ENCODE assay signal across 10 cellular contexts in genomic region chr18:75213610-75214009, GRCh38. TPM values are rescaled to one million over a fixed set of nuclear protein-coding genes. Genes with fewer than 3 reads are reported as not detected.
DNase-seq lines count a peak whose midpoint lies in the region; ATAC-seq and TF ChIP-seq lines count a peak whose summit lies in the region.
"Had no signal": no experiment of that assay in that cellular context is flagged by ENCODE, and none has a peak within 500 bp of the region (broad histone marks: within the 10 kb centered on the region; RNA-seq: fewer than 3 reads in every experiment).

No MANE protein-coding gene starts in this region.

- no peaks in the 10 kb centered on the region for H3K9me3 Mint-ChIP-seq in activated T-helper 17 cell treated with anti-CD3 and anti-CD28 coated beads, Interleukin-2, amount 50 U/mL, for 72 hours

- H3K4me3 ChIP-seq in HEK293 (ENCODE audit: low read depth, low read length) = no peak overlapping the region

- no peaks in the 10 kb centered on the region for H3K27me3 Mint-ChIP-seq in activated T-helper 17 cell treated with anti-CD3 and anti-CD28 coated beads, Interleukin-2, amount 50 U/mL, for 72 hours

- CTCF ChIA-PET in HEK293 (lab: Yijun Ruan, JAX) = interaction anchor here (0.7 to 0.9 kb wide), 2 partner anchors 12 to 249 kb away, joined by 3 to 4 read pairs; no protein-coding TSS in a partner anchor

- TF ChIP-seq CTCF in HEK293 (tag by site-specific recombination; IDR thresholded peaks at IDR 0.05) = no peak

- H3K4me1 Mint-ChIP-seq in activated T-helper 17 cell treated with anti-CD3 and anti-CD28 coated beads, Interleukin-2, amount 50 U/mL, for 72 hours = peaks cover 28% of the 10 kb centered on the region

- no peak for ATAC-seq in activated T-helper 17 cell treated with anti-CD3 and anti-CD28 coated beads, Interleukin-2, amount 50 U/mL, for 72 hours (replicated peaks)
- ATAC-seq in HG03378 (IDR thresholded peaks at IDR 0.05; ENCODE audit: unreplicated experiment) (no peak), HG03460 (IDR thresholded peaks at IDR 0.05; ENCODE audit: unreplicated experiment) (no peak), GM18517 (IDR thresholded peaks at IDR 0.05; ENCODE audit: unreplicated experiment) (no peak)

- H3K27ac Mint-ChIP-seq in activated T-helper 17 cell treated with anti-CD3 and anti-CD28 coated beads, Interleukin-2, amount 50 U/mL, for 72 hours = peak overlapping the region; percentile 48

- POLR2A ChIA-PET in HEK293 (lab: Yijun Ruan, JAX) = no interaction called here

- H3K36me3 Mint-ChIP-seq in activated T-helper 17 cell treated with anti-CD3 and anti-CD28 coated beads, Interleukin-2, amount 50 U/mL, for 72 hours (ENCODE audit: low read depth) = peaks cover 12% of the 10 kb centered on the region

- no peaks in the 10 kb centered on the region for H3K36me3 ChIP-seq in HEK293 (ENCODE audit: control insufficient read depth in 2 of 2, insufficient read depth in 1 of 2, low read length in 2 of 2)

- peak overlapping the region; percentile 81 for H3K4me3 Mint-ChIP-seq in activated T-helper 17 cell treated with anti-CD3 and anti-CD28 coated beads, Interleukin-2, amount 50 U/mL, for 72 hours

- H3K27ac ChIP-seq in HEK293 (ENCODE audit: extremely low read depth, low read depth, low read length) = no peak overlapping the region; the same call in 1 of the 2 replicates

- H3K9me3 ChIP-seq in HEK293 (ENCODE audit: control insufficient read depth, insufficient read depth, low read depth, low read length) = no peaks in the 10 kb centered on the region

- DNase-seq in AG08395 (ENCODE audit: low spot score) = peak; percentile 60
- DNase-seq in kidney tubule cell (ENCODE audit: low spot score) = peak; percentile 16
- no peak for DNase-seq in foreskin melanocyte
- DNase-seq: head of caudate nucleus, RPMI8226 had no signal

- peaks cover 54% of the 10 kb centered on the region for H3K4me1 ChIP-seq in HEK293 (ENCODE audit: control insufficient read depth, insufficient read depth, low read length)

TF ChIP-seq in HEK293, 187 proteins besides CTCF, POLR2A, EP300 and RAD21 (continues in another document):
- TF ChIP-seq ZNF449 (tag by site-specific recombination; IDR thresholded peaks at IDR 0.05) = no peak
- peak; percentile 74 for TF ChIP-seq ZNF580 (tag by site-specific recombination; IDR thresholded peaks at IDR 0.05)
- TF ChIP-seq PATZ1 (tag by site-specific recombination; IDR thresholded peaks at IDR 0.05) = no peak
- no peak for TF ChIP-seq SETDB1 (IDR thresholded peaks at IDR 0.05; ENCODE audit: insufficient read length, low read length)
- TF ChIP-seq GLIS1 (tag by site-specific recombination; IDR thresholded peaks at IDR 0.05) = no peak
- peak; percentile 94 for TF ChIP-seq GFI1B (tag by site-specific recombination; IDR thresholded peaks at IDR 0.05)
- TF ChIP-seq ZNF362 (tag by site-specific recombination; IDR thresholded peaks at IDR 0.05) = no peak
- TF ChIP-seq ZNF48 (tag by site-specific recombination; IDR thresholded peaks at IDR 0.05) = no peak
- TF ChIP-seq ZNF341 (tag by site-specific recombination; IDR thresholded peaks at IDR 0.05; ENCODE audit: low read depth) = no peak
- TF ChIP-seq ZNF354C (tag by site-specific recombination; IDR thresholded peaks at IDR 0.05; ENCODE audit: borderline replicate concordance, low read depth) = no peak
- peak; percentile 60 for TF ChIP-seq PRDM4 (tag by site-specific recombination; IDR thresholded peaks at IDR 0.05)
- TF ChIP-seq ZNF148 (tag by site-specific recombination; IDR thresholded peaks at IDR 0.05; ENCODE audit: borderline replicate concordance) = no peak
- TF ChIP-seq ZNF501 (tag by site-specific recombination; IDR thresholded peaks at IDR 0.05) = peak; percentile 84

RNA-seq across cellular contexts. Expression of gene TSHZ1, which starts 3.0 kb away (rescaled TPM):
- 10 to 100 TPM in 1 of 2 donors, 1 to 10 TPM in 1; 9.6 to 12.3 TPM for total RNA-seq in activated T-helper 17 cell treated with anti-CD3 and anti-CD28 coated beads, Interleukin-2, amount 50 U/mL, for 72 hours

RNA-seq across cellular contexts. Expression of gene PTGR3, which starts 4.7 kb away (rescaled TPM):
- 10 to 100 TPM; 20.9 to 27.3 TPM for total RNA-seq in activated T-helper 17 cell treated with anti-CD3 and anti-CD28 coated beads, Interleukin-2, amount 50 U/mL, for 72 hours
